ENCODE assay signal across 1 cellular context in the genomic region with DNA sequence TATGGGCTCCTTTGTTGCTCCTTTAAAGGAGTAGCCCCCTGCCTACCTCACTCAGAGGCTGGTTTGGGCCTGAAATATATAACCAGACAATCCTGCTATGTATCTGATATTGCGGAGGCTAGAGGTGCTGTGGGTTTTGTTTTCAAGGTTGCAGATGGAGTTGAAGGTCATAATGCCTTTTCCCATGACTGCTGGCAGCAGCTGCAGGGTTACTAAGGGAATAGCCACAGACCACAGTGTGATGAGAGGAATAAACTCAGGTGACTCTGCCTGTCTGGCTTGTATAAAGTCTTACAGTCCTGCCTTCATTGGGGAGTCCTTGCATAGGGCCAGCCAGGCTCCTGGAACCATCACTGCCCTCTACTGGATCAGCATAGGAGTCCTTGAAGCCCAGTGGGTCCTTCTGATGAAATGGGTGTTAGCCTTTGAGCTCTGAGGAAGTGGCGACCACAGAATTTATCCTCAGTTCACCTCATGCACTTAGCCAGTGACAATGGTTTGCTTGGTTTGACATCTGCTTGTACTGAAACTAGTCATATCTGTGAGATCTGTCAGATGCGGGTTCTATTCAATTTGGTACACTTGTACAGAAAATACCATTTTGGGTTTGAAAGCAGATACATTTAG.
TF ChIP-seq lines count a peak whose summit lies in the region.

No MANE protein-coding gene starts in this region.

TF ChIP-seq in GM12878, 131 proteins besides CTCF, POLR2A, EP300 and RAD21 (continued from another document and continues in another):
- TF ChIP-seq BCLAF1 (IDR thresholded peaks at IDR 0.05) (no peak), SUPT20H (IDR thresholded peaks at IDR 0.05; ENCODE audit: borderline replicate concordance, control insufficient read depth, low read depth, low read length) (no peak), MYC (IDR thresholded peaks at IDR 0.05; ENCODE audit: insufficient read depth, insufficient read length, insufficient replicate concordance, low read length, severe bottlenecking) (no peak), CHD4 (IDR thresholded peaks at IDR 0.05) (no peak), ZNF622 (IDR thresholded peaks at IDR 0.05) (no peak), NR2C1 (IDR thresholded peaks at IDR 0.05) (no peak), CHD2 (IDR thresholded peaks at IDR 0.05; ENCODE audit: borderline replicate concordance, low read depth, low read length) (no peak), ZNF207 (IDR thresholded peaks at IDR 0.05; ENCODE audit: borderline replicate concordance) (no peak), POLR2AphosphoS5 (IDR thresholded peaks at IDR 0.05; ENCODE audit: low read length) (no peak), LARP7 (IDR thresholded peaks at IDR 0.05) (no peak), TBL1XR1 (IDR thresholded peaks at IDR 0.05; ENCODE audit: low read depth, low read length) (no peak), RCOR1 (conservative IDR thresholded peaks at IDR 0.05; ENCODE audit: low read depth, low read length) (no peak), REST (IDR thresholded peaks at IDR 0.05; ENCODE audit: low read depth, low read length) (no peak), CEBPB (IDR thresholded peaks at IDR 0.05; ENCODE audit: borderline replicate concordance in 1 of 2, low read depth in 2 of 2, low read length in 2 of 2) (no peak), STAT3 (IDR thresholded peaks at IDR 0.05; ENCODE audit: low read depth, low read length) (no peak), SIN3A (IDR thresholded peaks at IDR 0.05; ENCODE audit: low read depth, low read length) (no peak), FOXK2 (IDR thresholded peaks at IDR 0.05) (no peak), RAD51 (IDR thresholded peaks at IDR 0.05) (no peak), MTA3 (IDR thresholded peaks at IDR 0.05; ENCODE audit: borderline replicate concordance, low read length) (no peak), RB1 (IDR thresholded peaks at IDR 0.05; ENCODE audit: borderline replicate concordance) (no peak), TCF3 (IDR thresholded peaks at IDR 0.05; ENCODE audit: borderline replicate concordance, insufficient read depth, low read depth, low read length) (no peak), BMI1 (IDR thresholded peaks at IDR 0.05; ENCODE audit: borderline replicate concordance) (no peak), TAF1 (IDR thresholded peaks at IDR 0.05; ENCODE audit: borderline replicate concordance, low read depth, low read length) (no peak), ATF3 (IDR thresholded peaks at IDR 0.05; ENCODE audit: borderline replicate concordance, extremely low read depth, low read depth, low read length) (no peak), KAT2A (conservative IDR thresholded peaks at IDR 0.05; ENCODE audit: control insufficient read depth, low read depth, low read length) (no peak), SMARCA5 (IDR thresholded peaks at IDR 0.05) (no peak), BACH1 (IDR thresholded peaks at IDR 0.05; ENCODE audit: borderline replicate concordance) (no peak), SUZ12 (IDR thresholded peaks at IDR 0.05; ENCODE audit: unreplicated experiment) (no peak), IRF4 (IDR thresholded peaks at IDR 0.05; ENCODE audit: low read depth, low read length) (0 out of 2 replicates have a peak, but pooled peaks have one; percentile 35), MEF2A (IDR thresholded peaks at IDR 0.05; ENCODE audit: insufficient read depth, low read depth, low read length) (peak; percentile 40; the same call in 1 of the 2 replicates), MEF2B (IDR thresholded peaks at IDR 0.05; ENCODE audit: partially characterized antibody, poor library complexity, severe bottlenecking) (peak; percentile 27), SPI1 (IDR thresholded peaks at IDR 0.05; ENCODE audit: borderline replicate concordance, insufficient read depth, low read depth, low read length) (peak; percentile 76), CREM (IDR thresholded peaks at IDR 0.05; ENCODE audit: low read depth) (peak; percentile 32; the same call in 1 of the 2 replicates), GABPA (IDR thresholded peaks at IDR 0.05; ENCODE audit: low read depth) (no peak), ZNF274 (IDR thresholded peaks at IDR 0.05; ENCODE audit: insufficient read depth, insufficient read length) (no peak), JUNB (IDR thresholded peaks at IDR 0.05) (peak; percentile 30; the same call in 1 of the 2 replicates)
- TF ChIP-seq, protein P1, sequence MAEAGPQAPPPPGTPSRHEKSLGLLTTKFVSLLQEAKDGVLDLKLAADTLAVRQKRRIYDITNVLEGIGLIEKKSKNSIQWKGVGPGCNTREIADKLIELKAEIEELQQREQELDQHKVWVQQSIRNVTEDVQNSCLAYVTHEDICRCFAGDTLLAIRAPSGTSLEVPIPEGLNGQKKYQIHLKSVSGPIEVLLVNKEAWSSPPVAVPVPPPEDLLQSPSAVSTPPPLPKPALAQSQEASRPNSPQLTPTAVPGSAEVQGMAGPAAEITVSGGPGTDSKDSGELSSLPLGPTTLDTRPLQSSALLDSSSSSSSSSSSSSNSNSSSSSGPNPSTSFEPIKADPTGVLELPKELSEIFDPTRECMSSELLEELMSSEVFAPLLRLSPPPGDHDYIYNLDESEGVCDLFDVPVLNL (IDR thresholded peaks at IDR 0.05; ENCODE audit: low read depth, low read length), result no peak
- TF ChIP-seq, protein P2, sequence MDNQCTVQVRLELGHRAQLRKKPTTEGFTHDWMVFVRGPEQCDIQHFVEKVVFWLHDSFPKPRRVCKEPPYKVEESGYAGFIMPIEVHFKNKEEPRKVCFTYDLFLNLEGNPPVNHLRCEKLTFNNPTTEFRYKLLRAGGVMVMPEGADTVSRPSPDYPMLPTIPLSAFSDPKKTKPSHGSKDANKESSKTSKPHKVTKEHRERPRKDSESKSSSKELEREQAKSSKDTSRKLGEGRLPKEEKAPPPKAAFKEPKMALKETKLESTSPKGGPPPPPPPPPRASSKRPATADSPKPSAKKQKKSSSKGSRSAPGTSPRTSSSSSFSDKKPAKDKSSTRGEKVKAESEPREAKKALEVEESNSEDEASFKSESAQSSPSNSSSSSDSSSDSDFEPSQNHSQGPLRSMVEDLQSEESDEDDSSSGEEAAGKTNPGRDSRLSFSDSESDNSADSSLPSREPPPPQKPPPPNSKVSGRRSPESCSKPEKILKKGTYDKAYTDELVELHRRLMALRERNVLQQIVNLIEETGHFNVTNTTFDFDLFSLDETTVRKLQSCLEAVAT (IDR thresholded peaks at IDR 0.05), result 0 out of 2 replicates have a peak, but pooled peaks have one; percentile 34
- TF ChIP-seq, protein P3, sequence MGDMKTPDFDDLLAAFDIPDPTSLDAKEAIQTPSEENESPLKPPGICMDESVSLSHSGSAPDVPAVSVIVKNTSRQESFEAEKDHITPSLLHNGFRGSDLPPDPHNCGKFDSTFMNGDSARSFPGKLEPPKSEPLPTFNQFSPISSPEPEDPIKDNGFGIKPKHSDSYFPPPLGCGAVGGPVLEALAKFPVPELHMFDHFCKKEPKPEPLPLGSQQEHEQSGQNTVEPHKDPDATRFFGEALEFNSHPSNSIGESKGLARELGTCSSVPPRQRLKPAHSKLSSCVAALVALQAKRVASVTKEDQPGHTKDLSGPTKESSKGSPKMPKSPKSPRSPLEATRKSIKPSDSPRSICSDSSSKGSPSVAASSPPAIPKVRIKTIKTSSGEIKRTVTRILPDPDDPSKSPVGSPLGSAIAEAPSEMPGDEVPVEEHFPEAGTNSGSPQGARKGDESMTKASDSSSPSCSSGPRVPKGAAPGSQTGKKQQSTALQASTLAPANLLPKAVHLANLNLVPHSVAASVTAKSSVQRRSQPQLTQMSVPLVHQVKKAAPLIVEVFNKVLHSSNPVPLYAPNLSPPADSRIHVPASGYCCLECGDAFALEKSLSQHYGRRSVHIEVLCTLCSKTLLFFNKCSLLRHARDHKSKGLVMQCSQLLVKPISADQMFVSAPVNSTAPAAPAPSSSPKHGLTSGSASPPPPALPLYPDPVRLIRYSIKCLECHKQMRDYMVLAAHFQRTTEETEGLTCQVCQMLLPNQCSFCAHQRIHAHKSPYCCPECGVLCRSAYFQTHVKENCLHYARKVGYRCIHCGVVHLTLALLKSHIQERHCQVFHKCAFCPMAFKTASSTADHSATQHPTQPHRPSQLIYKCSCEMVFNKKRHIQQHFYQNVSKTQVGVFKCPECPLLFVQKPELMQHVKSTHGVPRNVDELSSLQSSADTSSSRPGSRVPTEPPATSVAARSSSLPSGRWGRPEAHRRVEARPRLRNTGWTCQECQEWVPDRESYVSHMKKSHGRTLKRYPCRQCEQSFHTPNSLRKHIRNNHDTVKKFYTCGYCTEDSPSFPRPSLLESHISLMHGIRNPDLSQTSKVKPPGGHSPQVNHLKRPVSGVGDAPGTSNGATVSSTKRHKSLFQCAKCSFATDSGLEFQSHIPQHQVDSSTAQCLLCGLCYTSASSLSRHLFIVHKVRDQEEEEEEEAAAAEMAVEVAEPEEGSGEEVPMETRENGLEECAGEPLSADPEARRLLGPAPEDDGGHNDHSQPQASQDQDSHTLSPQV (IDR thresholded peaks at IDR 0.05), result no peak
- TF ChIP-seq, protein P4, sequence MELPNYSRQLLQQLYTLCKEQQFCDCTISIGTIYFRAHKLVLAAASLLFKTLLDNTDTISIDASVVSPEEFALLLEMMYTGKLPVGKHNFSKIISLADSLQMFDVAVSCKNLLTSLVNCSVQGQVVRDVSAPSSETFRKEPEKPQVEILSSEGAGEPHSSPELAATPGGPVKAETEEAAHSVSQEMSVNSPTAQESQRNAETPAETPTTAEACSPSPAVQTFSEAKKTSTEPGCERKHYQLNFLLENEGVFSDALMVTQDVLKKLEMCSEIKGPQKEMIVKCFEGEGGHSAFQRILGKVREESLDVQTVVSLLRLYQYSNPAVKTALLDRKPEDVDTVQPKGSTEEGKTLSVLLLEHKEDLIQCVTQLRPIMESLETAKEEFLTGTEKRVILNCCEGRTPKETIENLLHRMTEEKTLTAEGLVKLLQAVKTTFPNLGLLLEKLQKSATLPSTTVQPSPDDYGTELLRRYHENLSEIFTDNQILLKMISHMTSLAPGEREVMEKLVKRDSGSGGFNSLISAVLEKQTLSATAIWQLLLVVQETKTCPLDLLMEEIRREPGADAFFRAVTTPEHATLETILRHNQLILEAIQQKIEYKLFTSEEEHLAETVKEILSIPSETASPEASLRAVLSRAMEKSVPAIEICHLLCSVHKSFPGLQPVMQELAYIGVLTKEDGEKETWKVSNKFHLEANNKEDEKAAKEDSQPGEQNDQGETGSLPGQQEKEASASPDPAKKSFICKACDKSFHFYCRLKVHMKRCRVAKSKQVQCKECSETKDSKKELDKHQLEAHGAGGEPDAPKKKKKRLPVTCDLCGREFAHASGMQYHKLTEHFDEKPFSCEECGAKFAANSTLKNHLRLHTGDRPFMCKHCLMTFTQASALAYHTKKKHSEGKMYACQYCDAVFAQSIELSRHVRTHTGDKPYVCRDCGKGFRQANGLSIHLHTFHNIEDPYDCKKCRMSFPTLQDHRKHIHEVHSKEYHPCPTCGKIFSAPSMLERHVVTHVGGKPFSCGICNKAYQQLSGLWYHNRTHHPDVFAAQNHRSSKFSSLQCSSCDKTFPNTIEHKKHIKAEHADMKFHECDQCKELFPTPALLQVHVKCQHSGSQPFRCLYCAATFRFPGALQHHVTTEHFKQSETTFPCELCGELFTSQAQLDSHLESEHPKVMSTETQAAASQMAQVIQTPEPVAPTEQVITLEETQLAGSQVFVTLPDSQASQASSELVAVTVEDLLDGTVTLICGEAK (IDR thresholded peaks at IDR 0.05; ENCODE audit: borderline replicate concordance), result no peak
- TF ChIP-seq, protein P5, sequence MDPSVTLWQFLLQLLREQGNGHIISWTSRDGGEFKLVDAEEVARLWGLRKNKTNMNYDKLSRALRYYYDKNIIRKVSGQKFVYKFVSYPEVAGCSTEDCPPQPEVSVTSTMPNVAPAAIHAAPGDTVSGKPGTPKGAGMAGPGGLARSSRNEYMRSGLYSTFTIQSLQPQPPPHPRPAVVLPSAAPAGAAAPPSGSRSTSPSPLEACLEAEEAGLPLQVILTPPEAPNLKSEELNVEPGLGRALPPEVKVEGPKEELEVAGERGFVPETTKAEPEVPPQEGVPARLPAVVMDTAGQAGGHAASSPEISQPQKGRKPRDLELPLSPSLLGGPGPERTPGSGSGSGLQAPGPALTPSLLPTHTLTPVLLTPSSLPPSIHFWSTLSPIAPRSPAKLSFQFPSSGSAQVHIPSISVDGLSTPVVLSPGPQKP (IDR thresholded peaks at IDR 0.05; ENCODE audit: low read depth, low read length), result no peak
